In the genomic region with DNA sequence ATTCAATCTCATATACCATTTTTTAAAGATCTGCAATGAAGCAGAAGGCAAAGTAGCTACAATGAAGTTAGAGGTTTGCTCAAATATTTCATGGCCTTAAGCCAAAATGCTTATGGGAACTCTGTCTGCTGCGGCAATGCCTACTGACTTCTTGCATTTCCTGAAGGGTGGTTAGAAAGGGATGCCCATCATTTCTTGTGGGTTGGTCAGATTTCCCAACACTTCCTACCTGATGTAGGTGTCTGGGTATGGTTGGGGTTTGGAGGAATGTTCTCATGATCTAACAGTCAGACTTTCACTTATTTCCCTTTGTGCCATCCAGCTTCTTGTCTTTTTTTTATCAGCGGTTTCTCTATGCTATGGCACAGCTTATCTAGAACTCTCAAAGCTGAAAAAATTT, we compare ENCODE assay signal across 23 cellular contexts.
DNase-seq lines count a peak whose midpoint lies in the region; ATAC-seq, FAIRE-seq and TF ChIP-seq lines count a peak whose summit lies in the region.
"Had no signal": no experiment of that assay in that cellular context is flagged by ENCODE, and none has a peak within 500 bp of the region (broad histone marks: within the 10 kb centered on the region; RNA-seq: fewer than 3 reads in every experiment).

No MANE protein-coding gene starts in this region.

- no peaks in the 10 kb centered on the region for H3K36me3 Mint-ChIP-seq in activated CD4-positive, alpha-beta T cell treated with anti-CD3 and anti-CD28 coated beads, Interleukin-2, amount 10 ng/mL, durations not matched to agents 7 days and 5 days (ENCODE audit: low read depth)
- H3K36me3 Mint-ChIP-seq: activated naive CD8-positive, alpha-beta T cell treated with anti-CD3 and anti-CD28 coated beads, Interleukin-2, amount 10 ng/mL, durations not matched to agents 7 days and 5 days; IgD-negative memory B cell; natural killer cell treated with Interleukin-12 subunit alpha and Interleukin-12 subunit beta and Interleukin-15 and Interleukin-18, amount 100 ng/mL, for 72 hours; WTC11 had no signal

- POLR2A ChIA-PET in activated CD4-positive, alpha-beta T cell treated with anti-CD3 and anti-CD28 coated beads, Interleukin-2, amount 10 ng/mL, durations not matched to agents 7 days and 5 days (lab: Charles Lee) = no interaction called here

- H3K36me3 ChIP-seq in bronchial epithelial cell (ENCODE audit: control insufficient read depth, insufficient read depth, low read length) = no peaks in the 10 kb centered on the region
- H3K36me3 ChIP-seq: brain microvascular endothelial cell, left ventricle myocardium inferior had no signal

- CTCF ChIA-PET in activated CD4-positive, alpha-beta T cell treated with anti-CD3 and anti-CD28 coated beads, Interleukin-2, amount 10 ng/mL, durations not matched to agents 7 days and 5 days (lab: Charles Lee) = no interaction called here

- peak; percentile 12 for DNase-seq in HPDE6-E6E7 (ENCODE audit: extremely low spot score)
- DNase-seq in SKM-1 (lab: John Stamatoyannopoulos, UW; ENCODE audit: unreplicated experiment) = peak; percentile 40
- peak; percentile 86 for DNase-seq in bronchial epithelial cell (ENCODE audit: low read depth)
- peak; percentile 75 for DNase-seq in kidney tubule cell (ENCODE audit: low spot score)
- no peak for DNase-seq in NCI-H345 (lab: John Stamatoyannopoulos, UW)
- DNase-seq in NCI-H2171 (lab: John Stamatoyannopoulos, UW) = no peak
- no peak for DNase-seq in activated CD4-positive, alpha-beta T cell treated with anti-CD3 and anti-CD28 coated beads, Interleukin-2, amount 10 ng/mL, durations not matched to agents 7 days and 5 days
- DNase-seq: activated CD4-positive, alpha-beta T cell treated with anti-CD3 and anti-CD28 coated beads, Interleukin-2, amount 50 U/mL, for 4 hours; activated CD8-positive, alpha-beta memory T cell treated with anti-CD3 and anti-CD28 coated beads, Interleukin-2, amount 50 U/mL, for 4 hours; activated naive CD8-positive, alpha-beta T cell treated with anti-CD3 and anti-CD28 coated beads, Interleukin-2, amount 10 ng/mL, durations not matched to agents 7 days and 5 days; brain microvascular endothelial cell; cortex of kidney; head of caudate nucleus; left ventricle myocardium inferior; NCI-H1694 treated with DMSO at 0.1 percent for 48 hours; NCI-H774; Right ventricle myocardium superior; T-helper 2 cell had no signal

- no peaks in the 10 kb centered on the region for H3K4me1 Mint-ChIP-seq in activated CD4-positive, alpha-beta T cell treated with anti-CD3 and anti-CD28 coated beads, Interleukin-2, amount 10 ng/mL, durations not matched to agents 7 days and 5 days
- H3K4me1 Mint-ChIP-seq: activated naive CD8-positive, alpha-beta T cell treated with anti-CD3 and anti-CD28 coated beads, Interleukin-2, amount 10 ng/mL, durations not matched to agents 7 days and 5 days; IgD-negative memory B cell; WTC11 had no signal

- no peaks in the 10 kb centered on the region for H3K27me3 Mint-ChIP-seq in activated CD4-positive, alpha-beta T cell treated with anti-CD3 and anti-CD28 coated beads, Interleukin-2, amount 10 ng/mL, durations not matched to agents 7 days and 5 days
- H3K27me3 Mint-ChIP-seq: activated naive CD8-positive, alpha-beta T cell treated with anti-CD3 and anti-CD28 coated beads, Interleukin-2, amount 10 ng/mL, durations not matched to agents 7 days and 5 days; IgD-negative memory B cell; natural killer cell treated with Interleukin-12 subunit alpha and Interleukin-12 subunit beta and Interleukin-15 and Interleukin-18, amount 100 ng/mL, for 72 hours had no signal

- H3K4me3 Mint-ChIP-seq in activated CD4-positive, alpha-beta T cell treated with anti-CD3 and anti-CD28 coated beads, Interleukin-2, amount 10 ng/mL, durations not matched to agents 7 days and 5 days = no peak overlapping the region
- H3K4me3 Mint-ChIP-seq: activated naive CD8-positive, alpha-beta T cell treated with anti-CD3 and anti-CD28 coated beads, Interleukin-2, amount 10 ng/mL, durations not matched to agents 7 days and 5 days; IgD-negative memory B cell; natural killer cell treated with Interleukin-12 subunit alpha and Interleukin-12 subunit beta and Interleukin-15 and Interleukin-18, amount 100 ng/mL, for 72 hours; WTC11 had no signal

- no peak overlapping the region for H3K4me3 ChIP-seq in bronchial epithelial cell (ENCODE audit: low read depth, low read length)
- H3K4me3 ChIP-seq: left ventricle myocardium inferior had no signal

- H3K27ac Mint-ChIP-seq in activated CD4-positive, alpha-beta T cell treated with anti-CD3 and anti-CD28 coated beads, Interleukin-2, amount 10 ng/mL, durations not matched to agents 7 days and 5 days = no peak overlapping the region
- H3K27ac Mint-ChIP-seq: activated naive CD8-positive, alpha-beta T cell treated with anti-CD3 and anti-CD28 coated beads, Interleukin-2, amount 10 ng/mL, durations not matched to agents 7 days and 5 days; IgD-negative memory B cell; natural killer cell treated with Interleukin-12 subunit alpha and Interleukin-12 subunit beta and Interleukin-15 and Interleukin-18, amount 100 ng/mL, for 72 hours; WTC11 had no signal

- FAIRE-seq in bronchial epithelial cell (lab: Jason Lieb, UNC) = peak; percentile 66
- FAIRE-seq: D721Med had no signal

- peaks cover 5% of the 10 kb centered on the region for H3K9me3 Mint-ChIP-seq in activated CD4-positive, alpha-beta T cell treated with anti-CD3 and anti-CD28 coated beads, Interleukin-2, amount 10 ng/mL, durations not matched to agents 7 days and 5 days
- H3K9me3 Mint-ChIP-seq: activated naive CD8-positive, alpha-beta T cell treated with anti-CD3 and anti-CD28 coated beads, Interleukin-2, amount 10 ng/mL, durations not matched to agents 7 days and 5 days had no signal

- no peaks in the 10 kb centered on the region for H3K27me3 ChIP-seq in bronchial epithelial cell (ENCODE audit: control insufficient read depth, insufficient read depth, low read length)
- H3K27me3 ChIP-seq: brain microvascular endothelial cell had no signal

- no peak for TF ChIP-seq CTCF in bronchial epithelial cell (IDR thresholded peaks at IDR 0.05; ENCODE audit: insufficient read depth, low read length, severe bottlenecking)

- ATAC-seq in GM19328 (IDR thresholded peaks at IDR 0.05; ENCODE audit: unreplicated experiment) = no peak
- ATAC-seq: natural killer cell treated with Interleukin-12 subunit alpha and Interleukin-12 subunit beta and Interleukin-15 and Interleukin-18, amount 100 ng/mL, for 72 hours; WTC11 had no signal

Comparison
In these comparisons a context has a peak if more than half of its experiments do, and no peak if none do; other contexts are left out.
1. DNase-seq: peak in HPDE6-E6E7 (single experiment), SKM-1 (single experiment), bronchial epithelial cell (single experiment) and kidney tubule cell (single experiment); none in NCI-H345 (single experiment), NCI-H2171 (single experiment) and activated CD4-positive, alpha-beta T cell treated with anti-CD3 and anti-CD28 coated beads, Interleukin-2, amount 10 ng/mL, durations not matched to agents 7 days and 5 days (single experiment).